Comparison of ENCODE assay signal across 9 cellular contexts in the genomic region with DNA sequence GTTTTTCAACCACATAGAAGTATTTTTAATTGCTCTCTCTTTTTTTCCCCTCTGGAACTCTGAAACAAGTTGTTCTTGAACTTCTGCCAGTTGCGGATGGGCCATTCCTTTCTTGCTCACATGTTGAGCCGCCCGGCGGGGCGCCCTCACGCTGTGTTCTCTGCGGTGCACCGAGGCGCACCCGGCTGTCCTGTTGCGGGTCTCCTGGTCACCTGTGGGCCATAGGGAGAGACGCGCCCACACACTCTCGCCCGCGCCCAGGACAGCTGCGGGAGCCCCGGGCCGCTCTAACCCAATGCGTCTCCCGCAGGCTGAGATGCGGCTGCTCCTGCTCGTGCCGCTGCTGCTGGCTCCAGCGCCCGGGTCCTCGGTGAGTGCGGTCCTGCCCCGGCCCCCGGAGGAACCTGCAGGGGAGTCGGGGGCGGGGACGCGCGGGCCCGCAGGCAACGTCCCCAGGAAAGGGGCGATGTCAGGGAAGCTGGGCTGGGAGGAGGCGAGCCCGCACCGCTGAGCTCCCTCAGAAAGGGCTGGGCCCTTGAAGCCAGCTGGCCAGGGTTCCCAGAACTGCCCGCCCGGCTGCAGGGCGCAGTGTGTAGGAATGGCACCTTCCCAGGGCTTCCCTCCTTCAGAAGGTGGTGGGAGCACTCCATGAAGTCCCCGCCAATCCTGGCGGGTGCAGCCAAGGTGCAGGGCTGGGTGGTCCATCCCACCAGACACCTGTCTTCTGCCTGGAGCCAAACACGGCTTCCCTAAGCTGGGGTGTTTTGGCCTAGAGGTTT. TPM values are rescaled to one million over a fixed set of nuclear protein-coding genes. Genes with fewer than 3 reads are reported as not detected.
A peak's percentile ranks its signal among the peaks of the same experiment; 100 is the strongest.
DNase-seq lines count a peak whose midpoint lies in the region; ATAC-seq and TF ChIP-seq lines count a peak whose summit lies in the region.
"Had no signal": no experiment of that assay in that cellular context is flagged by ENCODE, and none has a peak within 500 bp of the region (broad histone marks: within the 10 kb centered on the region; RNA-seq: fewer than 3 reads in every experiment).

No MANE protein-coding gene starts in this region.

- peaks cover 9% of the 10 kb centered on the region for H3K36me3 ChIP-seq in ectodermal cell (ENCODE audit: control insufficient read depth, insufficient read depth, low read length)
- no peaks in the 10 kb centered on the region for H3K36me3 ChIP-seq in lower lobe of right lung
- H3K36me3 ChIP-seq in upper lobe of right lung, result no peaks in the 10 kb centered on the region

- DNase-seq in NCI-H2227 (lab: John Stamatoyannopoulos, UW; ENCODE audit: unreplicated experiment) (peak; percentile 17), NCI-H2227 treated with DMSO at 0.1 percent for 48 hours (lab: John Stamatoyannopoulos, UW) (no peak), lower lobe of right lung (peak; percentile 59), upper lobe of right lung (no peak)
- DNase-seq in effector memory CD8-positive, alpha-beta T cell, result no peak
- DNase-seq in activated naive CD4-positive, alpha-beta T cell treated with anti-CD3 and anti-CD28 coated beads, Interleukin-2, amount 50 U/mL, for 16 hours, result no peak
- DNase-seq: stimulated activated CD4-positive, alpha-beta T cell treated with anti-CD3 and anti-CD28 coated beads, Interleukin-15, amount 100 ng/mL, for 24 hours had no signal

- 12 to 14% methylated on average over 47 of the region's 47 CpGs for WGBS in ectodermal cell, 2 experiments

- H3K9me3 ChIP-seq in ectodermal cell (ENCODE audit: control insufficient read depth, low read length), result no peaks in the 10 kb centered on the region
- H3K9me3 ChIP-seq in lower lobe of right lung, result no peaks in the 10 kb centered on the region
- H3K9me3 ChIP-seq in upper lobe of right lung, result no peaks in the 10 kb centered on the region

- H3K4me3 Mint-ChIP-seq in effector memory CD8-positive, alpha-beta T cell, result no peak overlapping the region

- intact Hi-C loops in lower lobe of right lung (cut with DNase I) (no loop called here), upper lobe of right lung (cut with DNase I) (no loop called here)

- TF ChIP-seq CTCF in lower lobe of right lung (IDR thresholded peaks at IDR 0.05), result no peak
- TF ChIP-seq CTCF in upper lobe of right lung (IDR thresholded peaks at IDR 0.05), result no peak

- ATAC-seq in lower lobe of right lung (peak; percentile 20 to 43), upper lobe of right lung (peak; percentile 9), GM18868 (IDR thresholded peaks at IDR 0.05; ENCODE audit: unreplicated experiment) (no peak)
- ATAC-seq in effector memory CD8-positive, alpha-beta T cell (replicated peaks), result no peak

- no peak overlapping the region for H3K27ac Mint-ChIP-seq in effector memory CD8-positive, alpha-beta T cell

- H3K4me1 ChIP-seq in ectodermal cell (ENCODE audit: control insufficient read depth, insufficient read depth, low read length), result peaks cover 43% of the 10 kb centered on the region
- H3K4me1 ChIP-seq in lower lobe of right lung, result peaks cover 48% of the 10 kb centered on the region
- H3K4me1 ChIP-seq in upper lobe of right lung, result peaks cover 53% of the 10 kb centered on the region

- peaks cover 70 to 95% of the 10 kb centered on the region in 2 donors for H3K27me3 Mint-ChIP-seq in effector memory CD8-positive, alpha-beta T cell

- H3K27ac ChIP-seq in ectodermal cell (ENCODE audit: insufficient read depth, low read depth, low read length, poor library complexity, severe bottlenecking) (no peak overlapping the region), lower lobe of right lung (no peak overlapping the region), upper lobe of right lung (no peak overlapping the region)

- H3K27me3 ChIP-seq in ectodermal cell (ENCODE audit: control insufficient read depth, insufficient read depth, low read length, poor library complexity, severe bottlenecking), result peaks cover 32% of the 10 kb centered on the region
- peaks cover 48% of the 10 kb centered on the region for H3K27me3 ChIP-seq in lower lobe of right lung (ENCODE audit: low read depth)
- peaks cover 14% of the 10 kb centered on the region for H3K27me3 ChIP-seq in upper lobe of right lung

- H3K36me3 Mint-ChIP-seq in effector memory CD8-positive, alpha-beta T cell (ENCODE audit: insufficient read depth), result peaks cover 3% of the 10 kb centered on the region

- peaks cover 12% of the 10 kb centered on the region in 2 donors for H3K4me1 Mint-ChIP-seq in effector memory CD8-positive, alpha-beta T cell (ENCODE audit: low read depth in 2 of 2)

- H3K4me3 ChIP-seq in ectodermal cell (ENCODE audit: insufficient read depth, low read depth, low read length) (peak overlapping the region; percentile 67), lower lobe of right lung (peak overlapping the region; percentile 64), upper lobe of right lung (peak overlapping the region; percentile 43)

- H3K9me3 Mint-ChIP-seq in effector memory CD8-positive, alpha-beta T cell, result no peaks in the 10 kb centered on the region

RNA-seq across cellular contexts. Expression of a gene that starts 2.3 kb away (rescaled TPM):
- 148 TPM for polyA plus RNA-seq in ectodermal cell (2013, experiment 1 of 4)
- 149 TPM for polyA plus RNA-seq in ectodermal cell (2013, experiment 2 of 4)
- 89.1 TPM for polyA plus RNA-seq in ectodermal cell (2013, experiment 3 of 4)
- 92.3 TPM for polyA plus RNA-seq in ectodermal cell (2013, experiment 4 of 4)
- total RNA-seq in lower lobe of right lung, result 10.7 TPM
- 20.2 TPM for total RNA-seq in upper lobe of right lung

Comparison
In these comparisons a context has a peak if more than half of its experiments do, and no peak if none do; other contexts are left out.
1. DNase-seq: peak in NCI-H2227 (single experiment) and lower lobe of right lung (single experiment); none in NCI-H2227 treated with DMSO at 0.1 percent for 48 hours (single experiment), upper lobe of right lung (single experiment), effector memory CD8-positive, alpha-beta T cell (0 of 3) and activated naive CD4-positive, alpha-beta T cell treated with anti-CD3 and anti-CD28 coated beads, Interleukin-2, amount 50 U/mL, for 16 hours (single experiment).
2. ATAC-seq: peak in lower lobe of right lung (2 of 2) and upper lobe of right lung (single experiment); none in GM18868 (single experiment) and effector memory CD8-positive, alpha-beta T cell (single experiment).
3. Peak in every context shown above with its lines, with median percentiles within 50 percentile points of each other: H3K4me3 ChIP-seq.